ENCODE assay signal across 1 cellular context in genomic region chr11:73445980-73446379, GRCh38.
TF ChIP-seq lines count a peak whose summit lies in the region.

No MANE protein-coding gene starts in this region.

TF ChIP-seq in SK-N-SH treated with all-trans-retinoic acid at 6 μM for 48 hours, 23 proteins besides CTCF, POLR2A, EP300 and RAD21 (continued from another document):
- TF ChIP-seq TSHZ2 (CRISPR knock-in tag; IDR thresholded peaks at IDR 0.05), result no peak
- peak; percentile 53; the same call in 1 of the 2 replicates for TF ChIP-seq TCF4 (CRISPR knock-in tag; IDR thresholded peaks at IDR 0.05; ENCODE audit: borderline replicate concordance)
- no peak for TF ChIP-seq OSR1 (CRISPR knock-in tag; IDR thresholded peaks at IDR 0.05)
